ENCODE assay signal across 20 cellular contexts in genomic region chr7:142523821-142524460, GRCh38.
DNase-seq lines count a peak whose midpoint lies in the region; ATAC-seq and TF ChIP-seq lines count a peak whose summit lies in the region.
"Had no signal": no experiment of that assay in that cellular context is flagged by ENCODE, and none has a peak within 500 bp of the region (broad histone marks: within the 10 kb centered on the region; RNA-seq: fewer than 3 reads in every experiment).

No MANE protein-coding gene starts in this region.

- TF ChIP-seq CTCF in GM23338 (conservative IDR thresholded peaks at IDR 0.05; ENCODE audit: low read depth in 2 of 2) (peak in 1 of 2 experiments; percentile 25; a peak in 3 of 4 replicates), epithelial cell of esophagus (IDR thresholded peaks at IDR 0.05; ENCODE audit: insufficient read depth, low read depth, low read length, missing control alignments) (peak; percentile 29)

- H3K36me3 Mint-ChIP-seq in GM23338 (ENCODE audit: low read depth), result no peaks in the 10 kb centered on the region
- no peaks in the 10 kb centered on the region for H3K36me3 Mint-ChIP-seq in naive thymus-derived CD8-positive, alpha-beta T cell

- H3K27me3 Mint-ChIP-seq in GM23338 (ENCODE audit: insufficient read depth, low read depth, poor library complexity), result peaks cover 3% of the 10 kb centered on the region
- no peaks in the 10 kb centered on the region for H3K27me3 Mint-ChIP-seq in naive thymus-derived CD8-positive, alpha-beta T cell

- H3K4me3 ChIP-seq in GM23338, result no peak overlapping the region
- H3K4me3 ChIP-seq in epithelial cell of esophagus (ENCODE audit: low read length), result no peak overlapping the region
- H3K4me3 ChIP-seq: heart right ventricle, mucosa of descending colon, ovary, skin epidermis, upper lobe of right lung had no signal

- H3K27ac ChIP-seq in GM23338 (ENCODE audit: low read depth), result no peak overlapping the region
- H3K27ac ChIP-seq: heart right ventricle, ovary, skin epidermis, upper lobe of right lung had no signal

- H3K4me1 ChIP-seq in GM23338 (ENCODE audit: insufficient read depth), result no peaks in the 10 kb centered on the region
- H3K4me1 ChIP-seq: heart right ventricle, upper lobe of right lung had no signal

- no peak overlapping the region for H3K27ac Mint-ChIP-seq in GM23338
- peak overlapping the region in 6 of 10 donors; percentile 5 to 71 (median 29) for H3K27ac Mint-ChIP-seq in naive thymus-derived CD8-positive, alpha-beta T cell
- H3K27ac Mint-ChIP-seq: effector memory CD8-positive, alpha-beta T cell had no signal

- no peak overlapping the region for H2AFZ ChIP-seq in GM23338

- no peaks in the 10 kb centered on the region for H3K79me2 ChIP-seq in GM23338 (replicated peaks; ENCODE audit: insufficient read depth)

- no peaks in the 10 kb centered on the region for H3F3A ChIP-seq in GM23338 (replicated peaks; ENCODE audit: low read depth)

- ATAC-seq in GM23338 (peak; percentile 43), GM19328 (IDR thresholded peaks at IDR 0.05; ENCODE audit: unreplicated experiment) (no peak)
- no peak for ATAC-seq in naive thymus-derived CD8-positive, alpha-beta T cell
- no peak for ATAC-seq in activated CD4-positive, CD25-positive, alpha-beta regulatory T cell treated with anti-CD3 and anti-CD28 coated beads, Interleukin-2, amount 50 U/mL, for 24 hours
- ATAC-seq: effector memory CD8-positive, alpha-beta T cell; heart right ventricle; mucosa of descending colon; upper lobe of right lung had no signal

- POLR2A ChIA-PET in naive thymus-derived CD8-positive, alpha-beta T cell (lab: Charles Lee), result interaction anchor here (2.2 kb wide), 1 partner anchor 61 kb away, joined by 12 read pairs; no protein-coding TSS in a partner anchor

- no peak overlapping the region for H3K4me3 Mint-ChIP-seq in GM23338
- no peak overlapping the region for H3K4me3 Mint-ChIP-seq in naive thymus-derived CD8-positive, alpha-beta T cell
- H3K4me3 Mint-ChIP-seq: CD4-positive, CD25-positive, alpha-beta regulatory T cell; effector memory CD8-positive, alpha-beta T cell had no signal

- in situ Hi-C loops in SK-MEL-5 (cut with HindIII; ENCODE audit: low pct_unique_long_range_greater_than_20kb, low sequenced_read_pairs), result no loop called here

- no peaks in the 10 kb centered on the region for H3K27me3 ChIP-seq in GM23338 (ENCODE audit: insufficient read depth)
- H3K27me3 ChIP-seq: ovary had no signal

- no peaks in the 10 kb centered on the region for H3K36me3 ChIP-seq in GM23338 (ENCODE audit: insufficient read depth)
- H3K36me3 ChIP-seq: heart right ventricle, ovary, upper lobe of right lung had no signal

- H4K20me1 ChIP-seq in GM23338 (replicated peaks; ENCODE audit: insufficient read depth), result no peaks in the 10 kb centered on the region

- H3K4me2 ChIP-seq in GM23338, result no peak overlapping the region

- H3K9me2 ChIP-seq in GM23338 (ENCODE audit: insufficient read depth), result peaks cover 16% of the 10 kb centered on the region

- DNase-seq in GM23338 (ENCODE audit: low spot score), result no peak
- peak; percentile 34 for DNase-seq in SK-MEL-5 (ENCODE audit: low read depth, low spot score)
- DNase-seq in epithelial cell of esophagus (ENCODE audit: low read depth), result no peak
- DNase-seq in naive thymus-derived CD8-positive, alpha-beta T cell, result no peak
- DNase-seq in T1000 (lab: John Stamatoyannopoulos, UW), result no peak
- DNase-seq: CD4-positive, CD25-positive, alpha-beta regulatory T cell; effector memory CD8-positive, alpha-beta T cell; EL; heart right ventricle; KG1; kidney glomerular epithelial cell; mucosa of descending colon; NCI-H1436; NCI-H345; ovary; stimulated activated naive CD4-positive, alpha-beta T cell; upper lobe of right lung had no signal

- H3K9me3 Mint-ChIP-seq in GM23338, result no peaks in the 10 kb centered on the region
- no peaks in the 10 kb centered on the region for H3K9me3 Mint-ChIP-seq in naive thymus-derived CD8-positive, alpha-beta T cell
- H3K9me3 Mint-ChIP-seq: CD4-positive, CD25-positive, alpha-beta regulatory T cell; effector memory CD8-positive, alpha-beta T cell had no signal

- H3K4me1 Mint-ChIP-seq in GM23338, result peaks cover 5% of the 10 kb centered on the region; the same call in 2 of the 3 replicates
- H3K4me1 Mint-ChIP-seq in naive thymus-derived CD8-positive, alpha-beta T cell, result peaks cover 10 to 24% (median 17%) of the 10 kb centered on the region in 4 donors

TF ChIP-seq in GM23338, 12 proteins besides CTCF, POLR2A, EP300 and RAD21:
- no peak for TF ChIP-seq CREB1 (CRISPR knock-in tag; IDR thresholded peaks at IDR 0.05; ENCODE audit: low read depth)
- TF ChIP-seq EZH2 (IDR thresholded peaks at IDR 0.05; ENCODE audit: low read depth, unreplicated experiment), result no peak
- no peak for TF ChIP-seq NANOG (IDR thresholded peaks at IDR 0.05; ENCODE audit: borderline replicate concordance)
- no peak for TF ChIP-seq JUNB (IDR thresholded peaks at IDR 0.05; ENCODE audit: unreplicated experiment)
- TF ChIP-seq STAT1 (IDR thresholded peaks at IDR 0.05; ENCODE audit: unreplicated experiment), result no peak
- TF ChIP-seq, protein P1, sequence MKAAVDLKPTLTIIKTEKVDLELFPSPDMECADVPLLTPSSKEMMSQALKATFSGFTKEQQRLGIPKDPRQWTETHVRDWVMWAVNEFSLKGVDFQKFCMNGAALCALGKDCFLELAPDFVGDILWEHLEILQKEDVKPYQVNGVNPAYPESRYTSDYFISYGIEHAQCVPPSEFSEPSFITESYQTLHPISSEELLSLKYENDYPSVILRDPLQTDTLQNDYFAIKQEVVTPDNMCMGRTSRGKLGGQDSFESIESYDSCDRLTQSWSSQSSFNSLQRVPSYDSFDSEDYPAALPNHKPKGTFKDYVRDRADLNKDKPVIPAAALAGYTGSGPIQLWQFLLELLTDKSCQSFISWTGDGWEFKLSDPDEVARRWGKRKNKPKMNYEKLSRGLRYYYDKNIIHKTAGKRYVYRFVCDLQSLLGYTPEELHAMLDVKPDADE (IDR thresholded peaks at IDR 0.05), result no peak
